Comparison of ENCODE assay signal across 11 cellular contexts in genomic region chr14:24392327-24393098, GRCh38. TPM values are rescaled to one million over a fixed set of nuclear protein-coding genes. Genes with fewer than 3 reads are reported as not detected.
DNase-seq lines count a peak whose midpoint lies in the region; ATAC-seq, FAIRE-seq and TF ChIP-seq lines count a peak whose summit lies in the region.
"Had no signal": no experiment of that assay in that cellular context is flagged by ENCODE, and none has a peak within 500 bp of the region (broad histone marks: within the 10 kb centered on the region; RNA-seq: fewer than 3 reads in every experiment).

No MANE protein-coding gene starts in this region.

- ATAC-seq in Panc1 (0 out of 2 replicates have a peak, but pooled peaks have one; percentile 52), GM21381 (IDR thresholded peaks at IDR 0.05; ENCODE audit: unreplicated experiment) (no peak)

- no TSS peak for BruUV-seq in Panc1 (replicated peaks; lab: Mats Ljungman, UMichigan)

- no peaks in the 10 kb centered on the region for H3K36me3 ChIP-seq in Panc1 (ENCODE audit: control insufficient read depth, insufficient read depth, low read length)
- H3K36me3 ChIP-seq: BLaER1 had no signal

- in situ Hi-C loops in Panc1 (cut with HindIII; ENCODE audit: low pct_unique_long_range_greater_than_20kb, low sequenced_read_pairs) = no loop called here

- H3K4me1 ChIP-seq in Panc1 (ENCODE audit: control insufficient read depth, insufficient read depth, low read length) = no peaks in the 10 kb centered on the region

- H3K4me3 ChIP-seq in Panc1 (ENCODE audit: low read depth in 2 of 2, low read length in 2 of 2) = peak overlapping the region in 1 of 2 experiments; percentile 24; a peak in 3 of 4 replicates
- H3K4me3 ChIP-seq: BLaER1, lung had no signal

- peak; percentile 61 for DNase-seq in SIG-M5 treated with dmso at 0.1 percent for 504 hours (lab: John Stamatoyannopoulos, UW; ENCODE audit: unreplicated experiment)
- no peak for DNase-seq in SIG-M5 (lab: John Stamatoyannopoulos, UW)
- no peak for DNase-seq in Panc1 (ENCODE audit: low read depth, low spot score)
- DNase-seq in fibroblast of peridontal ligament (ENCODE audit: extremely low read depth) = peak; percentile 27
- DNase-seq in urothelium cell line (ENCODE audit: low spot score) = peak; percentile 65
- no peak for DNase-seq in germinal center (ENCODE audit: low spot score)
- DNase-seq in KG1 (lab: John Stamatoyannopoulos, UW) = no peak
- DNase-seq: activated CD4-positive, CD25-positive, alpha-beta regulatory T cell treated with anti-CD3 and anti-CD28 coated beads, Interleukin-2, amount 50 U/mL, for 72 hours had no signal

- H3K27ac ChIP-seq in Panc1 (ENCODE audit: low read length) = no peak overlapping the region
- H3K27ac ChIP-seq: BLaER1 had no signal

- H3K9me3 ChIP-seq in Panc1 (ENCODE audit: control insufficient read depth, insufficient read depth, low read depth, low read length) = no peaks in the 10 kb centered on the region
- H3K9me3 ChIP-seq: BLaER1 had no signal

- POLR2A ChIA-PET in Panc1 (lab: Charles Lee) = no interaction called here

- CTCF ChIA-PET in Panc1 (lab: Charles Lee) = no interaction called here

- peaks cover 2% of the 10 kb centered on the region; the same call in 1 of the 2 replicates for H3K27me3 ChIP-seq in Panc1 (ENCODE audit: control insufficient read depth, insufficient read depth, low read length)
- H3K27me3 ChIP-seq: BLaER1 had no signal

- TF ChIP-seq CTCF in Panc1 (IDR thresholded peaks at IDR 0.05) = no peak

- intact Hi-C loops in Panc1 (cut with micrococcal nuclease; ENCODE audit: unreplicated experiment) = no loop called here

- no peak for FAIRE-seq in urothelium cell line (lab: Jason Lieb, UNC)

RNA-seq across cellular contexts. Expression of gene NYNRIN, which starts 6.3 kb away (rescaled TPM):
- 0.31 TPM for total RNA-seq in Panc1 (2021; ENCODE audit: unreplicated experiment)
- 0.21 TPM for polyA plus RNA-seq in Panc1 (2012; ENCODE audit: insufficient read length)

RNA-seq across cellular contexts. Expression of gene NFATC4, which starts 24.5 kb away (rescaled TPM):
- 0.36 TPM for total RNA-seq in Panc1 (2021; ENCODE audit: unreplicated experiment)
- polyA plus RNA-seq in Panc1 (2012; ENCODE audit: insufficient read length) = 0.81 TPM

RNA-seq across cellular contexts. Expression of gene CBLN3, which starts 37.0 kb away (rescaled TPM):
- 1.0 TPM for total RNA-seq in Panc1 (2021; ENCODE audit: unreplicated experiment)
- 1.6 TPM for polyA plus RNA-seq in Panc1 (2012; ENCODE audit: insufficient read length)

RNA-seq across cellular contexts. Expression of gene KHNYN, which starts 37.2 kb away (rescaled TPM):
- 37.6 TPM for total RNA-seq in Panc1 (2021; ENCODE audit: unreplicated experiment)
- 31.2 TPM for polyA plus RNA-seq in Panc1 (2012; ENCODE audit: insufficient read length)

RNA-seq across cellular contexts. Expression of gene SDR39U1, which starts 50.1 kb away (rescaled TPM):
- total RNA-seq in Panc1 (2021; ENCODE audit: unreplicated experiment) = 54.2 TPM
- 49.1 TPM for polyA plus RNA-seq in Panc1 (2012; ENCODE audit: insufficient read length)

Comparison
In these comparisons a context has a peak if more than half of its experiments do, and no peak if none do; other contexts are left out.
1. DNase-seq: peak in SIG-M5 treated with dmso at 0.1 percent for 504 hours (single experiment), fibroblast of peridontal ligament (single experiment) and urothelium cell line (single experiment); none in SIG-M5 (single experiment), Panc1 (single experiment), germinal center (single experiment) and KG1 (single experiment).